In the genomic region with DNA sequence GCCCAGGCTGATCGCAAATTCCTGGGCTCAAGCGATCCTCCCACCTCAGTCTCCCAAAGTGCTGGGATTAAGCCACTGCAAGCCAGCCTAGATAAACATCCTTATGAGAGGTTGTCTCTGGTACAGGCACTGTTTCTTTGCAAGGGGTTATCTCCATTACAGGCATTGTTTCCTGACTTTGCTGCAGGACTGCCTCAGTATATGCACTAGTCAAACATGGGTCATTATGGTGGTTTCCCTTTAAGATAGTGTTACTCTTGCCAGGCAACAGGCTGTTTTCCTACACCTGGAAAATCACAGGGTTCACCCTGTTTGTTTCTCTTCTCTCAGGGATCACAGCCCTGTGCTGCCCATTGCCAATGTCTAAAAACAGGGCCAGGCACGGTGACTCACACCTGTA, we compare ENCODE assay signal across 17 cellular contexts.
"Had no signal": no experiment of that assay in that cellular context is flagged by ENCODE, and none has a peak within 500 bp of the region (broad histone marks: within the 10 kb centered on the region; RNA-seq: fewer than 3 reads in every experiment).

No MANE protein-coding gene starts in this region.

- H3K9me3 ChIP-seq: right atrium auricular region, testis, upper lobe of right lung had no signal

- H3K27me3 ChIP-seq: foreskin keratinocyte, right atrium auricular region, testis had no signal

- H3K27ac ChIP-seq: foreskin keratinocyte, right atrium auricular region, testis, upper lobe of right lung had no signal

- H3K4me1 ChIP-seq: right atrium auricular region, testis, upper lobe of right lung had no signal

- DNase-seq: activated CD4-positive, alpha-beta T cell treated with anti-CD3 and anti-CD28 coated beads for 36 hours; activated CD4-positive, alpha-beta T cell treated with anti-CD3 and anti-CD28 coated beads, Interleukin-2, amount 50 U/mL, for 48 hours; activated gamma-delta T cell; cerebellar nuclear complex; effector CD8-positive, alpha-beta T cell; foreskin keratinocyte; hippocampal formation; nephron progenitor cell; nucleus accumbens; small intestine; stimulated activated CD4-positive, alpha-beta T cell treated with anti-CD3 and anti-CD28 coated beads, Interleukin-15, amount 100 ng/mL, for 24 hours; stimulated activated CD4-positive, alpha-beta T cell treated with anti-CD3 and anti-CD28 coated beads, Interleukin-2, amount 100 ng/mL, for 48 hours; stimulated activated naive CD8-positive, alpha-beta T cell treated with anti-CD3 and anti-CD28 coated beads, Interleukin-15, amount 100 ng/mL, for 72 hours; testis; upper lobe of right lung had no signal

- H3K4me3 ChIP-seq: lung, right atrium auricular region, testis, upper lobe of right lung had no signal

- H3K36me3 ChIP-seq: right atrium auricular region, upper lobe of right lung had no signal
